ENCODE assay signal across 19 cellular contexts in genomic region chr20:39910536-39910935, GRCh38.
A peak's percentile ranks its signal among the peaks of the same experiment; 100 is the strongest.
DNase-seq lines count a peak whose midpoint lies in the region; ATAC-seq and TF ChIP-seq lines count a peak whose summit lies in the region.
"Had no signal": no experiment of that assay in that cellular context is flagged by ENCODE, and none has a peak within 500 bp of the region (broad histone marks: within the 10 kb centered on the region; RNA-seq: fewer than 3 reads in every experiment).

No MANE protein-coding gene starts in this region.

- H3K4me3 ChIP-seq in heart left ventricle (no peak overlapping the region), right atrium auricular region (no peak overlapping the region), tibial artery (no peak overlapping the region)
- H3K4me3 ChIP-seq: K562, Peyer's patch had no signal

- DNase-seq in heart left ventricle (peak in 3 of 5 donors; percentile 27 to 63 (median 29)), right atrium auricular region (ENCODE audit: low spot score) (no peak), left cardiac atrium (no peak), pons (ENCODE audit: low spot score) (peak; percentile 64), tibial artery (peak; percentile 51 to 66), NCI-H774 (lab: John Stamatoyannopoulos, UW) (no peak)
- no peak for DNase-seq in stimulated activated CD4-positive, alpha-beta T cell treated with anti-CD3 and anti-CD28 coated beads, Interleukin-4, amount 100 ng/mL, for 1 hour
- DNase-seq: 8988T, Caco-2, NCI-H1092, NCI-H1694, NCI-H446 treated with DMSO at 0.1 percent for 48 hours, NCI-H748 treated with DMSO at 0.1 percent for 48 hours, Peyer's patch had no signal

- H3K27me3 ChIP-seq in heart left ventricle = peaks cover 0 to 3% (median 0%) of the 10 kb centered on the region in 9 donors
- H3K27me3 ChIP-seq in right atrium auricular region = no peaks in the 10 kb centered on the region
- no peaks in the 10 kb centered on the region for H3K27me3 ChIP-seq in tibial artery
- H3K27me3 ChIP-seq: Peyer's patch had no signal

- TF ChIP-seq POLR2A in heart left ventricle (IDR thresholded peaks at IDR 0.05) = no peak

- H3K36me3 ChIP-seq in heart left ventricle = no peaks in the 10 kb centered on the region
- no peaks in the 10 kb centered on the region for H3K36me3 ChIP-seq in right atrium auricular region
- no peaks in the 10 kb centered on the region for H3K36me3 ChIP-seq in tibial artery
- H3K36me3 ChIP-seq: Peyer's patch had no signal

- no peak overlapping the region for H3K27ac ChIP-seq in heart left ventricle
- no peak overlapping the region for H3K27ac ChIP-seq in right atrium auricular region
- no peak overlapping the region for H3K27ac ChIP-seq in tibial artery
- H3K27ac ChIP-seq: C4-2B, HL-60, Peyer's patch had no signal

- TF ChIP-seq CTCF in heart left ventricle (IDR thresholded peaks at IDR 0.05) (no peak), right atrium auricular region (IDR thresholded peaks at IDR 0.05) (no peak), tibial artery (IDR thresholded peaks at IDR 0.05) (no peak)

- ATAC-seq in heart left ventricle (peak in 1 of 4 donors; percentile 47), left cardiac atrium (peak; percentile 25 to 47), GM19351 (IDR thresholded peaks at IDR 0.05; ENCODE audit: unreplicated experiment) (no peak)
- ATAC-seq: HCT116, K562 had no signal

- H3K9me3 ChIP-seq in heart left ventricle (no peaks in the 10 kb centered on the region), right atrium auricular region (no peaks in the 10 kb centered on the region), tibial artery (no peaks in the 10 kb centered on the region)
- H3K9me3 ChIP-seq: Caco-2, Peyer's patch had no signal

- WGBS in heart left ventricle, 4 donors = 72 to 74% (median 72%) methylated on average over 2 of the region's 2 CpGs

- intact Hi-C loops in heart left ventricle (cut with DNase I) (no loop called here), left cardiac atrium (cut with DNase I) (no loop called here), tibial artery (cut with DNase I; ENCODE audit: low total_unique reads) (no loop called here)

- H3K4me1 ChIP-seq in heart left ventricle = peaks cover 0 to 3% (median 0%) of the 10 kb centered on the region in 12 donors
- peaks cover 0 to 3% of the 10 kb centered on the region in 2 donors for H3K4me1 ChIP-seq in right atrium auricular region
- H3K4me1 ChIP-seq in tibial artery = peaks cover 0 to 3% (median 0%) of the 10 kb centered on the region in 4 donors
- H3K4me1 ChIP-seq: Caco-2, Peyer's patch had no signal

Comparison
In these comparisons a context has a peak if more than half of its experiments do, and no peak if none do; other contexts are left out.
1. DNase-seq: peak in heart left ventricle (3 of 5), pons (single experiment) and tibial artery (2 of 2); none in right atrium auricular region (single experiment), left cardiac atrium (single experiment), stimulated activated CD4-positive, alpha-beta T cell treated with anti-CD3 and anti-CD28 coated beads, Interleukin-4, amount 100 ng/mL, for 1 hour (single experiment) and NCI-H774 (single experiment).